In genomic region chr17:2532146-2532720, GRCh38 we compare ENCODE assay signal across 27 cellular contexts.
"Had no signal": no experiment of that assay in that cellular context is flagged by ENCODE, and none has a peak within 500 bp of the region (broad histone marks: within the 10 kb centered on the region; RNA-seq: fewer than 3 reads in every experiment).

No MANE protein-coding gene starts in this region.

- FAIRE-seq: endothelial cell of umbilical vein, islet of Langerhans, pancreas, small intestine had no signal

- H3K9me3 Mint-ChIP-seq: dendritic cell treated with granulocyte-macrophage colony-stimulating factor and Interleukin-4, amounts not matched to agents 40 ng/mL and 50 ng/mL, for 4 days; naive thymus-derived CD8-positive, alpha-beta T cell; stimulated activated naive CD8-positive, alpha-beta T cell treated with anti-CD3 and anti-CD28 coated beads, Interleukin-15, Interleukin-2, amounts not matched to agents 100 ng/mL and 50 ng/mL, for 24 hours had no signal

- DNase-seq: colonic mucosa; effector CD8-positive, alpha-beta T cell; foreskin keratinocyte; heart right ventricle; hippocampal formation; kidney glomerular epithelial cell; left colon; left ventricle myocardium inferior; lower lobe of right lung; nephron progenitor cell; small intestine; stimulated activated CD4-positive, alpha-beta T cell treated with anti-CD3 and anti-CD28 coated beads, Interleukin-15, amount 100 ng/mL, for 24 hours; stimulated activated CD4-positive, alpha-beta T cell treated with anti-CD3 and anti-CD28 coated beads, Interleukin-2, amount 100 ng/mL, for 48 hours; stimulated activated naive B cell treated with anti-CD40 and anti-IgM and Interleukin-4, amounts not matched to agents 10 μg/mL and 1 μg/mL and 100 μg/mL, for 72 hours; transverse colon; upper lobe of right lung; uterus had no signal

- H3K27me3 ChIP-seq: colonic mucosa, esophagus muscularis mucosa, foreskin keratinocyte, gastroesophageal sphincter, heart right ventricle, pancreas, right lobe of liver, transverse colon, upper lobe of right lung, uterus had no signal

- H3K27ac Mint-ChIP-seq: dendritic cell treated with granulocyte-macrophage colony-stimulating factor and Interleukin-4, amounts not matched to agents 40 ng/mL and 50 ng/mL, for 4 days; progenitor cell of endocrine pancreas; stimulated activated naive B cell treated with anti-CD40 and anti-IgM and Interleukin-4, amounts not matched to agents 10 μg/mL and 1 μg/mL and 100 μg/mL, for 72 hours; stimulated activated naive CD8-positive, alpha-beta T cell treated with anti-CD3 and anti-CD28 coated beads, Interleukin-15, Interleukin-2, amounts not matched to agents 100 ng/mL and 50 ng/mL, for 24 hours had no signal

- H3K4me3 Mint-ChIP-seq: dendritic cell treated with granulocyte-macrophage colony-stimulating factor and Interleukin-4, amounts not matched to agents 40 ng/mL and 50 ng/mL, for 4 days; nephron progenitor cell; stimulated activated naive B cell treated with anti-CD40 and anti-IgM and Interleukin-4, amounts not matched to agents 10 μg/mL and 1 μg/mL and 100 μg/mL, for 72 hours had no signal

- H3K27ac ChIP-seq: colonic mucosa, esophagus muscularis mucosa, foreskin keratinocyte, gastroesophageal sphincter, heart right ventricle, left ventricle myocardium inferior, lower lobe of right lung, pancreas, right lobe of liver, transverse colon, upper lobe of right lung, uterus had no signal

- H3K36me3 Mint-ChIP-seq: naive thymus-derived CD8-positive, alpha-beta T cell; stimulated activated naive B cell treated with anti-CD40 and anti-IgM and Interleukin-4, amounts not matched to agents 10 μg/mL and 1 μg/mL and 100 μg/mL, for 72 hours had no signal

- H3K4me3 ChIP-seq: colonic mucosa, esophagus muscularis mucosa, gastroesophageal sphincter, heart right ventricle, left ventricle myocardium inferior, lower lobe of right lung, pancreas, right lobe of liver, transverse colon, upper lobe of right lung, uterus had no signal

- H3K4me1 ChIP-seq: colonic mucosa, esophagus muscularis mucosa, foreskin keratinocyte, gastroesophageal sphincter, heart right ventricle, left ventricle myocardium inferior, lower lobe of right lung, pancreas, right lobe of liver, transverse colon, upper lobe of right lung, uterus had no signal

- ATAC-seq: foreskin keratinocyte; gastroesophageal sphincter; left colon; lower lobe of right lung; pancreas; right lobe of liver; stimulated activated naive B cell treated with anti-CD40 and anti-IgM and Interleukin-4, amounts not matched to agents 10 μg/mL and 1 μg/mL and 100 μg/mL, for 72 hours; upper lobe of right lung had no signal

- H3K9me3 ChIP-seq: colonic mucosa, esophagus muscularis mucosa, gastroesophageal sphincter, heart right ventricle, left ventricle myocardium inferior, lower lobe of right lung, pancreas, right lobe of liver, transverse colon, upper lobe of right lung, uterus had no signal

- H3K27me3 Mint-ChIP-seq: naive thymus-derived CD8-positive, alpha-beta T cell; progenitor cell of endocrine pancreas; stimulated activated naive CD8-positive, alpha-beta T cell treated with anti-CD3 and anti-CD28 coated beads, Interleukin-15, Interleukin-2, amounts not matched to agents 100 ng/mL and 50 ng/mL, for 24 hours had no signal

- H3K36me3 ChIP-seq: colonic mucosa, esophagus muscularis mucosa, gastroesophageal sphincter, heart right ventricle, left ventricle myocardium inferior, lower lobe of right lung, pancreas, right lobe of liver, transverse colon, upper lobe of right lung, uterus had no signal
